17 cellular contexts compared by ENCODE assay signal in genomic region chr1:94113592-94114322, GRCh38. TPM values are rescaled to one million over a fixed set of nuclear protein-coding genes. Genes with fewer than 3 reads are reported as not detected.
"Had no signal": no experiment of that assay in that cellular context is flagged by ENCODE, and none has a peak within 500 bp of the region (broad histone marks: within the 10 kb centered on the region; RNA-seq: fewer than 3 reads in every experiment).

No MANE protein-coding gene starts in this region.

- H3K27ac Mint-ChIP-seq: activated naive CD8-positive, alpha-beta T cell treated with anti-CD3 and anti-CD28 coated beads, Interleukin-2, amount 10 ng/mL, durations not matched to agents 7 days and 5 days; activated T-cell treated with anti-CD3 and anti-CD28 coated beads, Interleukin-2, amount 50 U/mL, for 72 hours; stimulated activated effector memory CD8-positive, alpha-beta T cell treated with anti-CD3 and anti-CD28 coated beads, Interleukin-12 subunit alpha, Interleukin-12 subunit beta, amount 100 ng/mL, for 72 hours had no signal

- H3K36me3 ChIP-seq: breast epithelium, esophagus muscularis mucosa, left lung, neutrophil, transverse colon had no signal

- H3K27ac ChIP-seq: breast epithelium, esophagus muscularis mucosa, foreskin keratinocyte, left lung, neutrophil, transverse colon had no signal

- H3K36me3 Mint-ChIP-seq: activated naive CD8-positive, alpha-beta T cell treated with anti-CD3 and anti-CD28 coated beads, Interleukin-2, amount 10 ng/mL, durations not matched to agents 7 days and 5 days; stimulated activated effector memory CD8-positive, alpha-beta T cell treated with anti-CD3 and anti-CD28 coated beads, Interleukin-12 subunit alpha, Interleukin-12 subunit beta, amount 100 ng/mL, for 72 hours had no signal

- H3K4me1 Mint-ChIP-seq: activated naive CD8-positive, alpha-beta T cell treated with anti-CD3 and anti-CD28 coated beads, Interleukin-2, amount 10 ng/mL, durations not matched to agents 7 days and 5 days; stimulated activated effector memory CD8-positive, alpha-beta T cell treated with anti-CD3 and anti-CD28 coated beads, Interleukin-12 subunit alpha, Interleukin-12 subunit beta, amount 100 ng/mL, for 72 hours had no signal

- H3K4me3 Mint-ChIP-seq: activated naive CD8-positive, alpha-beta T cell treated with anti-CD3 and anti-CD28 coated beads, Interleukin-2, amount 10 ng/mL, durations not matched to agents 7 days and 5 days; activated T-cell treated with anti-CD3 and anti-CD28 coated beads, Interleukin-2, amount 50 U/mL, for 72 hours; stimulated activated effector memory CD8-positive, alpha-beta T cell treated with anti-CD3 and anti-CD28 coated beads, Interleukin-12 subunit alpha, Interleukin-12 subunit beta, amount 100 ng/mL, for 72 hours had no signal

- ATAC-seq: activated T-cell treated with anti-CD3 and anti-CD28 coated beads, Interleukin-2, amount 50 U/mL, for 72 hours; foreskin keratinocyte; left lung; stimulated activated effector memory CD8-positive, alpha-beta T cell treated with anti-CD3 and anti-CD28 coated beads, Interleukin-12 subunit alpha, Interleukin-12 subunit beta, amount 100 ng/mL, for 72 hours had no signal

- H3K4me1 ChIP-seq: foreskin keratinocyte, left lung, transverse colon had no signal

- H3K4me3 ChIP-seq: breast epithelium, dorsolateral prefrontal cortex, esophagus muscularis mucosa, left lung, skin epidermis, transverse colon had no signal

- H3K27me3 ChIP-seq: breast epithelium, foreskin keratinocyte had no signal

- H3K9me3 Mint-ChIP-seq: activated naive CD8-positive, alpha-beta T cell treated with anti-CD3 and anti-CD28 coated beads, Interleukin-2, amount 10 ng/mL, durations not matched to agents 7 days and 5 days; activated T-cell treated with anti-CD3 and anti-CD28 coated beads, Interleukin-2, amount 50 U/mL, for 72 hours; stimulated activated effector memory CD8-positive, alpha-beta T cell treated with anti-CD3 and anti-CD28 coated beads, Interleukin-12 subunit alpha, Interleukin-12 subunit beta, amount 100 ng/mL, for 72 hours had no signal

- H3K9me3 ChIP-seq: breast epithelium, esophagus muscularis mucosa, left lung, neutrophil, transverse colon had no signal

- DNase-seq: activated CD4-positive, alpha-beta T cell treated with anti-CD3 and anti-CD28 coated beads, Interleukin-2, amount 50 U/mL, for 4 hours; activated CD4-positive, CD25-positive, alpha-beta regulatory T cell treated with anti-CD3 and anti-CD28 coated beads, Interleukin-2, amount 50 U/mL, for 72 hours; activated gamma-delta T cell treated with Interleukin-2 at 50 U/mL for 16 hours; activated naive CD8-positive, alpha-beta T cell treated with anti-CD3 and anti-CD28 coated beads, Interleukin-2, amount 10 ng/mL, durations not matched to agents 7 days and 5 days; activated T-cell treated with anti-CD3 and anti-CD28 coated beads, Interleukin-2, amount 50 U/mL, for 72 hours; foreskin keratinocyte; left lung; mesendoderm; posterior cingulate gyrus; T-helper 2 cell; transverse colon had no signal

RNA-seq across cellular contexts. Expression of gene ABCA4, which starts 7.2 kb away (rescaled TPM):
- total RNA-seq: activated naive CD8-positive, alpha-beta T cell treated with anti-CD3 and anti-CD28 coated beads, Interleukin-2, amount 10 ng/mL, durations not matched to agents 7 days and 5 days; foreskin keratinocyte had no signal
- polyA plus RNA-seq: foreskin keratinocyte had no signal
